In genomic region chr7:151539055-151539714, GRCh38 we compare ENCODE assay signal across 9 cellular contexts. TPM values are rescaled to one million over a fixed set of nuclear protein-coding genes. Genes with fewer than 3 reads are reported as not detected.
A peak's percentile ranks its signal among the peaks of the same experiment; 100 is the strongest.
DNase-seq lines count a peak whose midpoint lies in the region; ATAC-seq and TF ChIP-seq lines count a peak whose summit lies in the region.
"Had no signal": no experiment of that assay in that cellular context is flagged by ENCODE, and none has a peak within 500 bp of the region (broad histone marks: within the 10 kb centered on the region; RNA-seq: fewer than 3 reads in every experiment).

No MANE protein-coding gene starts in this region.

- H3K27me3 Mint-ChIP-seq in activated T-cell treated with anti-CD3 and anti-CD28 coated beads, Interleukin-2, amount 50 U/mL, for 72 hours (ENCODE audit: low read depth), result peaks cover 29% of the 10 kb centered on the region
- peaks cover 10% of the 10 kb centered on the region for H3K27me3 Mint-ChIP-seq in activated T-cell treated with anti-CD3 and anti-CD28 coated beads, Interleukin-2, amount 50 U/mL, for 24 hours
- H3K27me3 Mint-ChIP-seq in neural crest cell (ENCODE audit: low read depth), result no peaks in the 10 kb centered on the region
- H3K27me3 Mint-ChIP-seq in activated naive CD8-positive, alpha-beta T cell treated with anti-CD3 and anti-CD28 coated beads, Interleukin-2, amount 50 U/mL, for 24 hours, result peaks cover 12% of the 10 kb centered on the region

- no peak for DNase-seq in activated T-cell treated with anti-CD3 and anti-CD28 coated beads, Interleukin-2, amount 50 U/mL, for 72 hours
- no peak for DNase-seq in activated T-cell treated with anti-CD3 and anti-CD28 coated beads, Interleukin-2, amount 50 U/mL, for 24 hours
- DNase-seq in NCI-H1417 treated with DMSO at 0.1 percent for 48 hours (lab: John Stamatoyannopoulos, UW), result peak; percentile 71
- DNase-seq in cerebellar nuclear complex (lab: John Stamatoyannopoulos, UW), result peak; percentile 85 to 91
- DNase-seq in neural crest cell (ENCODE audit: low read depth, low spot score), result peak; percentile 53
- DNase-seq in activated naive CD8-positive, alpha-beta T cell treated with anti-CD3 and anti-CD28 coated beads, Interleukin-2, amount 50 U/mL, for 24 hours, result no peak
- DNase-seq in HUDEP-2 (lab: John Stamatoyannopoulos, UW; ENCODE audit: unreplicated experiment in 76 of 76), result no peak

- peak; percentile 13 to 57 for ATAC-seq in activated T-cell treated with anti-CD3 and anti-CD28 coated beads, Interleukin-2, amount 50 U/mL, for 72 hours (replicated peaks in 1 of 2)
- no peak for ATAC-seq in activated naive CD8-positive, alpha-beta T cell treated with anti-CD3 and anti-CD28 coated beads, Interleukin-2, amount 50 U/mL, for 24 hours
- ATAC-seq in GM21528 (IDR thresholded peaks at IDR 0.05; ENCODE audit: low FRiP score, unreplicated experiment), result no peak

- H3K36me3 Mint-ChIP-seq in activated T-cell treated with anti-CD3 and anti-CD28 coated beads, Interleukin-2, amount 50 U/mL, for 72 hours (ENCODE audit: insufficient read depth in 2 of 2), result no peaks in the 10 kb centered on the region
- H3K36me3 Mint-ChIP-seq in activated T-cell treated with anti-CD3 and anti-CD28 coated beads, Interleukin-2, amount 50 U/mL, for 24 hours (ENCODE audit: low read depth), result no peaks in the 10 kb centered on the region
- H3K36me3 Mint-ChIP-seq in neural crest cell (ENCODE audit: low read depth), result no peaks in the 10 kb centered on the region
- no peaks in the 10 kb centered on the region for H3K36me3 Mint-ChIP-seq in activated naive CD8-positive, alpha-beta T cell treated with anti-CD3 and anti-CD28 coated beads, Interleukin-2, amount 50 U/mL, for 24 hours (ENCODE audit: low read depth)

- peaks cover 13% of the 10 kb centered on the region for H3K4me1 Mint-ChIP-seq in activated T-cell treated with anti-CD3 and anti-CD28 coated beads, Interleukin-2, amount 50 U/mL, for 72 hours (ENCODE audit: low read depth)
- H3K4me1 Mint-ChIP-seq in activated T-cell treated with anti-CD3 and anti-CD28 coated beads, Interleukin-2, amount 50 U/mL, for 24 hours (ENCODE audit: low read depth), result peaks cover 17% of the 10 kb centered on the region
- peaks cover 38% of the 10 kb centered on the region for H3K4me1 Mint-ChIP-seq in neural crest cell
- H3K4me1 Mint-ChIP-seq in activated naive CD8-positive, alpha-beta T cell treated with anti-CD3 and anti-CD28 coated beads, Interleukin-2, amount 50 U/mL, for 24 hours, result peaks cover 6% of the 10 kb centered on the region

- no peak for TF ChIP-seq CTCF in neural crest cell (conservative IDR thresholded peaks at IDR 0.05)

- H3K27ac Mint-ChIP-seq in activated T-cell treated with anti-CD3 and anti-CD28 coated beads, Interleukin-2, amount 50 U/mL, for 72 hours, result no peak overlapping the region
- no peak overlapping the region for H3K27ac Mint-ChIP-seq in activated T-cell treated with anti-CD3 and anti-CD28 coated beads, Interleukin-2, amount 50 U/mL, for 24 hours
- H3K27ac Mint-ChIP-seq in neural crest cell (ENCODE audit: unreplicated experiment), result peak overlapping the region; percentile 36
- H3K27ac Mint-ChIP-seq in activated naive CD8-positive, alpha-beta T cell treated with anti-CD3 and anti-CD28 coated beads, Interleukin-2, amount 50 U/mL, for 24 hours, result no peak overlapping the region
- H3K27ac Mint-ChIP-seq: stimulated activated naive CD8-positive, alpha-beta T cell treated with anti-CD3 and anti-CD28 coated beads, Interleukin-15, Interleukin-2, amounts not matched to agents 100 ng/mL and 50 ng/mL, for 24 hours had no signal

- no peaks in the 10 kb centered on the region for H3K9me3 Mint-ChIP-seq in activated T-cell treated with anti-CD3 and anti-CD28 coated beads, Interleukin-2, amount 50 U/mL, for 72 hours
- H3K9me3 Mint-ChIP-seq in activated T-cell treated with anti-CD3 and anti-CD28 coated beads, Interleukin-2, amount 50 U/mL, for 24 hours, result no peaks in the 10 kb centered on the region
- no peaks in the 10 kb centered on the region for H3K9me3 Mint-ChIP-seq in neural crest cell
- no peaks in the 10 kb centered on the region for H3K9me3 Mint-ChIP-seq in activated naive CD8-positive, alpha-beta T cell treated with anti-CD3 and anti-CD28 coated beads, Interleukin-2, amount 50 U/mL, for 24 hours

- no peak overlapping the region for H3K4me3 Mint-ChIP-seq in activated T-cell treated with anti-CD3 and anti-CD28 coated beads, Interleukin-2, amount 50 U/mL, for 72 hours
- no peak overlapping the region for H3K4me3 Mint-ChIP-seq in activated T-cell treated with anti-CD3 and anti-CD28 coated beads, Interleukin-2, amount 50 U/mL, for 24 hours
- peak overlapping the region; percentile 4 for H3K4me3 Mint-ChIP-seq in neural crest cell
- no peak overlapping the region for H3K4me3 Mint-ChIP-seq in activated naive CD8-positive, alpha-beta T cell treated with anti-CD3 and anti-CD28 coated beads, Interleukin-2, amount 50 U/mL, for 24 hours
- H3K4me3 Mint-ChIP-seq: stimulated activated naive CD8-positive, alpha-beta T cell treated with anti-CD3 and anti-CD28 coated beads, Interleukin-15, Interleukin-2, amounts not matched to agents 100 ng/mL and 50 ng/mL, for 24 hours had no signal

RNA-seq across cellular contexts. Expression of gene RHEB, which starts 19.5 kb away (rescaled TPM):
- 10 to 100 TPM; 39.3 to 47.3 TPM for total RNA-seq in activated T-cell treated with anti-CD3 and anti-CD28 coated beads, Interleukin-2, amount 50 U/mL, for 72 hours
- total RNA-seq in neural crest cell, result 92.9 and 108 TPM in 2 replicates

Comparison
In these comparisons a context has a peak if more than half of its experiments do, and no peak if none do; other contexts are left out.
1. ATAC-seq: peak in activated T-cell treated with anti-CD3 and anti-CD28 coated beads, Interleukin-2, amount 50 U/mL, for 72 hours (2 of 2); none in activated naive CD8-positive, alpha-beta T cell treated with anti-CD3 and anti-CD28 coated beads, Interleukin-2, amount 50 U/mL, for 24 hours (single experiment) and GM21528 (single experiment).
2. DNase-seq: peak in NCI-H1417 treated with DMSO at 0.1 percent for 48 hours (single experiment), cerebellar nuclear complex (2 of 2) and neural crest cell (single experiment); none in activated T-cell treated with anti-CD3 and anti-CD28 coated beads, Interleukin-2, amount 50 U/mL, for 72 hours (0 of 2), activated T-cell treated with anti-CD3 and anti-CD28 coated beads, Interleukin-2, amount 50 U/mL, for 24 hours (single experiment), activated naive CD8-positive, alpha-beta T cell treated with anti-CD3 and anti-CD28 coated beads, Interleukin-2, amount 50 U/mL, for 24 hours (single experiment) and HUDEP-2 (0 of 76).